ENCODE assay signal across 25 cellular contexts in the genomic region with DNA sequence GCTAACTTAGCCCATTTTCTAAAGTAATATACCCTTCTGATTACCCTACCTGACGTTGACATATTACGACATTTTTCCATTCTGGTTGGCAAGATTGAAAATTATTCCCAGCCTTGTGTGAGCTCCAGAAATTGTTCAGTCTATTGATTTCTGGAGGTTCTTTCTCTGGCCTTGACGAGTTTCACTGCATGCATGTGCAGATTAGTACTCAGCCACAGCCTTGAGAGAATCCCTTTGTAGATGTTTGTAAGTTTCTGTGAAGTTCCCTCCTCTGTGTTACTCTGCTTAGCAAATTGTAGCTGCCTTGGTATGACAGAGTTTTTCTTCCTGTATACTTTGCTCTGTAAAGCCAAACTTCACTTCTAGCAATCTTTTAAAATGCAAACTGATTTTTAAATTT. TPM values are rescaled to one million over a fixed set of nuclear protein-coding genes. Genes with fewer than 3 reads are reported as not detected.
DNase-seq lines count a peak whose midpoint lies in the region; ATAC-seq, FAIRE-seq and TF ChIP-seq lines count a peak whose summit lies in the region.
"Had no signal": no experiment of that assay in that cellular context is flagged by ENCODE, and none has a peak within 500 bp of the region (broad histone marks: within the 10 kb centered on the region; RNA-seq: fewer than 3 reads in every experiment).

No MANE protein-coding gene starts in this region.

- no peak overlapping the region for H3K4me2 ChIP-seq in K562 (ENCODE audit: insufficient read depth, low read length)
- H3K4me2 ChIP-seq: BLaER1 had no signal

- ATAC-seq in K562, result no peak
- ATAC-seq in body of pancreas, result peak; percentile 47
- peak; percentile 31 to 71 (median 55) for ATAC-seq in pancreas
- ATAC-seq in HG03469 (IDR thresholded peaks at IDR 0.05; ENCODE audit: unreplicated experiment), result no peak
- ATAC-seq: GM12878 had no signal

- no peaks in the 10 kb centered on the region for H3K9me1 ChIP-seq in K562 (ENCODE audit: control insufficient read depth, insufficient read depth, low read length)

- H3K27ac ChIP-seq in K562 (ENCODE audit: extremely low read depth, low read depth, low read length) (no peak overlapping the region), body of pancreas (no peak overlapping the region), pancreas (no peak overlapping the region)
- H3K27ac ChIP-seq: BLaER1 had no signal

- DNase-seq in K562 (ENCODE audit: extremely low read depth in 1 of 4, low spot score in 3 of 4) (no peak), body of pancreas (no peak), pancreas (no peak), NCI-H524 (lab: John Stamatoyannopoulos, UW) (no peak)
- DNase-seq: 8988T; ACHN; BE2C; C1 segment of cervical spinal cord; CD4-positive, alpha-beta memory T cell; CD4-positive, CD25-positive, alpha-beta regulatory T cell; CD8-positive, alpha-beta memory T cell; COR-L47; DMS 273 treated with DMSO at 0.1 percent for 48 hours; DMS153; DMS79; DND-41; EL; GDM1 had no signal

- WGBS in K562 (ENCODE audit: insufficient coverage, low coverage, missing lambda C conversion rate), result 14% methylated on average over 3 of the region's 3 CpGs
- 21 to 25% methylated on average over 3 of the region's 3 CpGs for WGBS in body of pancreas, 2 donors
- 14 to 19% methylated on average over 3 of the region's 3 CpGs for WGBS in pancreas, 2 donors

- no peak for TF ChIP-seq CTCF in K562 (IDR thresholded peaks at IDR 0.05 in 2 of 3, conservative IDR thresholded peaks at IDR 0.05 in 1 of 3; ENCODE audit: insufficient read depth in 2 of 3, low read depth in 1 of 3, low read length in 3 of 3)
- TF ChIP-seq CTCF in body of pancreas (IDR thresholded peaks at IDR 0.05), result no peak
- no peak for TF ChIP-seq CTCF in pancreas (IDR thresholded peaks at IDR 0.05)

- FAIRE-seq in K562 (lab: Jason Lieb, UNC) (no peak), pancreas (lab: Jason Lieb, UNC) (no peak)
- FAIRE-seq: A204.1, GM12878, GM12892, GM18507 had no signal

- H2AFZ ChIP-seq in K562 (ENCODE audit: low read depth, low read length), result 0 out of 2 replicates have a peak overlapping the region, but pooled peaks have one; percentile 46

- no peak for TF ChIP-seq RAD21 in K562 (CRISPR knock-in tag; conservative IDR thresholded peaks at IDR 0.05 in 1 of 2, IDR thresholded peaks at IDR 0.05 in 1 of 2)

- BruUV-seq in K562 (replicated peaks; lab: Mats Ljungman, UMichigan), result no TSS peak

- intact Hi-C loops in K562 (cut with micrococcal nuclease) (no loop called here), body of pancreas (cut with DNase I) (no loop called here), pancreas (cut with DNase I) (no loop called here)

- TF ChIP-seq EP300 in K562 (IDR thresholded peaks at IDR 0.05; ENCODE audit: low read length), result no peak

- no peak overlapping the region for H3K9ac ChIP-seq in K562 (ENCODE audit: insufficient read depth in 1 of 2, low read depth in 2 of 2, low read length in 2 of 2)
- H3K9ac ChIP-seq: BLaER1 had no signal

- H3K4me3 ChIP-seq in K562 (no peak overlapping the region), body of pancreas (no peak overlapping the region), pancreas (no peak overlapping the region)
- H3K4me3 ChIP-seq: BLaER1, GM12878 had no signal

- POLR2A ChIA-PET in K562 (lab: Yijun Ruan, JAX), result interaction anchor here (1.2 kb wide), 1 partner anchor 12 kb away, joined by 4 read pairs; no protein-coding TSS in a partner anchor

- in situ Hi-C loops in K562 (cut with MboI), result no loop called here

- no peaks in the 10 kb centered on the region for H3K79me2 ChIP-seq in K562 (ENCODE audit: control insufficient read depth, insufficient read depth, low read length)

- H4K20me1 ChIP-seq in K562 (replicated peaks; ENCODE audit: control insufficient read depth, insufficient read depth, low read length), result no peaks in the 10 kb centered on the region
- H4K20me1 ChIP-seq: BLaER1 had no signal

- CTCF ChIA-PET in K562 (lab: Yijun Ruan, JAX; ENCODE audit: low intra/inter-chr PET ratio), result no interaction called here

- H3K36me3 ChIP-seq in K562 (ENCODE audit: control insufficient read depth, insufficient read depth, low read length), result no peaks in the 10 kb centered on the region
- no peaks in the 10 kb centered on the region for H3K36me3 ChIP-seq in body of pancreas (replicated peaks in 1 of 2; ENCODE audit: insufficient read depth in 1 of 2, low read depth in 2 of 2)
- no peaks in the 10 kb centered on the region for H3K36me3 ChIP-seq in pancreas
- H3K36me3 ChIP-seq: BE2C, BLaER1 had no signal

- no peaks in the 10 kb centered on the region for H3K9me3 ChIP-seq in K562 (replicated peaks; ENCODE audit: control insufficient read depth, insufficient read depth, low read depth, low read length)
- no peaks in the 10 kb centered on the region for H3K9me3 ChIP-seq in body of pancreas
- no peaks in the 10 kb centered on the region for H3K9me3 ChIP-seq in pancreas
- H3K9me3 ChIP-seq: BE2C, BLaER1 had no signal

- H3K4me1 ChIP-seq in K562 (replicated peaks in 1 of 2; ENCODE audit: control insufficient read depth in 2 of 2, insufficient read depth in 2 of 2, low read length in 2 of 2) (no peaks in the 10 kb centered on the region), body of pancreas (peaks cover 6% of the 10 kb centered on the region), pancreas (peaks cover 0 to 15% (median 0%) of the 10 kb centered on the region in 3 donors)
- H3K4me1 ChIP-seq: BLaER1 had no signal

- TF ChIP-seq POLR2A in K562 (conservative IDR thresholded peaks at IDR 0.05) (no peak), body of pancreas (IDR thresholded peaks at IDR 0.05) (no peak)

- H3K27me3 ChIP-seq in K562 (ENCODE audit: control insufficient read depth in 2 of 2, insufficient read depth in 2 of 2, low read length in 2 of 2) (no peaks in the 10 kb centered on the region), body of pancreas (no peaks in the 10 kb centered on the region), pancreas (no peaks in the 10 kb centered on the region)
- H3K27me3 ChIP-seq: BLaER1 had no signal

RNA-seq across cellular contexts. Expression of gene TRIM69, which starts 27.5 kb away (rescaled TPM):
- total RNA-seq in K562 (2011; cell fraction: chromatin; rRNA removed; ENCODE audit: low replicate concordance), result 0.93 and 2.2 TPM in 2 replicates
- total RNA-seq in K562 (2011; cell fraction: nucleolus; rRNA removed), result 1.0 and 1.1 TPM in 2 replicates
- total RNA-seq in K562 (2011; cell fraction: nucleoplasm; rRNA removed), result 1.0 and 1.8 TPM in 2 replicates
- total RNA-seq in K562 (2014; rRNA removed), result 1.5 and 1.8 TPM in 2 replicates
- 2.2 and 2.6 TPM in 2 replicates for total RNA-seq in K562 (2014; rRNA removed; fragmentation: Illumina TruSeq; extraction: Trizol)
- 4.0 and 4.3 TPM in 2 replicates for total RNA-seq in K562 (2015; rRNA removed; fragmentation: Illumina TruSeq; extraction: Trizol)
- total RNA-seq in K562 (2021), result 3.2 and 4.1 TPM in 2 replicates
- 3.3 and 4.1 TPM in 2 replicates for polyA plus RNA-seq in K562 (2011; rRNA removed)
- polyA plus RNA-seq in K562 (2011; cell fraction: cytosol; rRNA removed), result 1.2 and 2.3 TPM in 2 replicates
- polyA plus RNA-seq in K562 (2011; cell fraction: nucleus; rRNA removed), result 1.7 and 2.2 TPM in 2 replicates
- polyA plus RNA-seq in K562 (2012), result 4.2 and 5.9 TPM in 2 replicates
- polyA plus RNA-seq in K562 (2014; fragmentation: Illumina TruSeq; extraction: Trizol), result 2.6 and 3.8 TPM in 2 replicates
- polyA plus RNA-seq in K562 (2014; fragmentation: Nextera tagmentation; extraction: Ambion mirVana), result 1 to 10 TPM; 1.0 to 1.6 TPM
- 2.0 and 2.3 TPM in 2 replicates for polyA plus RNA-seq in K562 (2014; rRNA removed)
- 3.5 and 4.3 TPM in 2 replicates for polyA minus RNA-seq in K562 (2011; rRNA and poly(A)+ RNA removed)
- 0.95 and 1.7 TPM in 2 replicates for polyA minus RNA-seq in K562 (2011; cell fraction: cytosol; rRNA and poly(A)+ RNA removed)
- polyA minus RNA-seq in K562 (2011; cell fraction: nucleus; rRNA and poly(A)+ RNA removed), result 0.67 and 1.9 TPM in 2 replicates
- total RNA-seq in body of pancreas, result 1 to 10 TPM; 2.6 to 2.9 TPM
- 10 to 100 TPM in 1 of 6 donors, 1 to 10 TPM in 5; 2.4 to 15.8 (median 4.5) TPM for total RNA-seq in pancreas
- 1 to 10 TPM; 4.3 to 5.7 TPM for polyA plus RNA-seq in pancreas

RNA-seq across cellular contexts. Expression of gene B2M, which starts 52.5 kb away (rescaled TPM):
- 410 and 624 TPM in 2 replicates for total RNA-seq in K562 (2011; cell fraction: chromatin; rRNA removed; ENCODE audit: low replicate concordance)
- total RNA-seq in K562 (2011; cell fraction: nucleolus; rRNA removed), result 454 and 493 TPM in 2 replicates
- total RNA-seq in K562 (2011; cell fraction: nucleoplasm; rRNA removed), result 734 and 781 TPM in 2 replicates
- total RNA-seq in K562 (2014; rRNA removed) (508 and 518 TPM in 2 replicates), K562 (2014; rRNA removed; fragmentation: Illumina TruSeq; extraction: Trizol) (872 and 963 TPM in 2 replicates), K562 (2015; rRNA removed; fragmentation: Illumina TruSeq; extraction: Trizol) (938 and 983 TPM in 2 replicates), K562 (2021) (460 and 518 TPM in 2 replicates), body of pancreas (100 to 1,000 TPM; 774 to 835 TPM), pancreas (1,000 to 10,000 TPM in 2 of 6 donors, 100 to 1,000 TPM in 4; 209 to 1,305 (median 374) TPM)
- polyA plus RNA-seq in K562 (2011; rRNA removed) (1,201 and 1,654 TPM in 2 replicates), K562 (2014; fragmentation: Illumina TruSeq; extraction: Trizol) (1,667 and 1,763 TPM in 2 replicates), K562 (2014; fragmentation: Nextera tagmentation; extraction: Ambion mirVana) (1,000 to 10,000 TPM; 2,823 to 3,138 TPM), K562 (2014; rRNA removed) (981 and 1,032 TPM in 2 replicates), pancreas (1,000 to 10,000 TPM in 1 of 2 donors, 100 to 1,000 TPM in 1; 443 to 1,072 TPM)
- polyA plus RNA-seq in K562 (2011; cell fraction: cytosol; rRNA removed), result 1,148 and 3,009 TPM in 2 replicates
- polyA plus RNA-seq in K562 (2011; cell fraction: nucleus; rRNA removed), result 172 and 337 TPM in 2 replicates
- 946 and 1,158 TPM in 2 replicates for polyA plus RNA-seq in K562 (2012)
- 659 and 661 TPM in 2 replicates for polyA minus RNA-seq in K562 (2011; rRNA and poly(A)+ RNA removed)
- 257 and 286 TPM in 2 replicates for polyA minus RNA-seq in K562 (2011; cell fraction: cytosol; rRNA and poly(A)+ RNA removed)
- 69.7 and 112 TPM in 2 replicates for polyA minus RNA-seq in K562 (2011; cell fraction: nucleus; rRNA and poly(A)+ RNA removed)

RNA-seq across cellular contexts. Expression of gene PATL2, which starts 52.7 kb away (rescaled TPM):
- total RNA-seq in K562 (2011; cell fraction: chromatin; rRNA removed; ENCODE audit: low replicate concordance), result 4.1 and 4.5 TPM in 2 replicates
- 2.2 and 2.5 TPM in 2 replicates for total RNA-seq in K562 (2011; cell fraction: nucleolus; rRNA removed)
- total RNA-seq in K562 (2011; cell fraction: nucleoplasm; rRNA removed), result 2.1 and 3.6 TPM in 2 replicates
- total RNA-seq in K562 (2014; rRNA removed) (0.20 and 1.1 TPM in 2 replicates), K562 (2014; rRNA removed; fragmentation: Illumina TruSeq; extraction: Trizol) (0.41 and 0.69 TPM in 2 replicates), K562 (2015; rRNA removed; fragmentation: Illumina TruSeq; extraction: Trizol) (0.98 and 1.2 TPM in 2 replicates), K562 (2021) (0.60 and 0.86 TPM in 2 replicates), body of pancreas (1 to 10 TPM; 1.0 to 1.6 TPM), pancreas (under 1 TPM; 0.24 to 0.93 (median 0.45) TPM)
- polyA plus RNA-seq in K562 (2011; rRNA removed) (0.68 and 1.7 TPM in 2 replicates), K562 (2014; fragmentation: Illumina TruSeq; extraction: Trizol) (0.91 and 1.2 TPM in 2 replicates), K562 (2014; fragmentation: Nextera tagmentation; extraction: Ambion mirVana) (under 1 TPM; 0.77 to 0.89 TPM), K562 (2014; rRNA removed) (0.42 and 0.55 TPM in 2 replicates), pancreas (1 to 10 TPM in 1 of 2 donors, under 1 TPM in 1; 0.80 to 1.6 TPM)
- 0.30 and 1.1 TPM in 2 replicates for polyA plus RNA-seq in K562 (2011; cell fraction: cytosol; rRNA removed)
- polyA plus RNA-seq in K562 (2011; cell fraction: nucleus; rRNA removed), result 7.3 and 7.5 TPM in 2 replicates
- polyA plus RNA-seq in K562 (2012), result 0.92 and 3.6 TPM in 2 replicates
- 0.14 and 1.5 TPM in 2 replicates for polyA minus RNA-seq in K562 (2011; rRNA and poly(A)+ RNA removed)
- polyA minus RNA-seq in K562 (2011; cell fraction: cytosol; rRNA and poly(A)+ RNA removed), result not detected in 2 replicates
- polyA minus RNA-seq in K562 (2011; cell fraction: nucleus; rRNA and poly(A)+ RNA removed), result 1.1 and 2.1 TPM in 2 replicates
- total RNA-seq: G401 had no signal

Comparison
In these comparisons a context has a peak if more than half of its experiments do, and no peak if none do; other contexts are left out.
1. ATAC-seq: peak in body of pancreas (single experiment) and pancreas (4 of 4); none in K562 (single experiment) and HG03469 (single experiment).